Comparison of ENCODE assay signal across 12 cellular contexts in genomic region chr2:239253705-239254104, GRCh38.
DNase-seq lines count a peak whose midpoint lies in the region; ATAC-seq and TF ChIP-seq lines count a peak whose summit lies in the region.
"Had no signal": no experiment of that assay in that cellular context is flagged by ENCODE, and none has a peak within 500 bp of the region (broad histone marks: within the 10 kb centered on the region; RNA-seq: fewer than 3 reads in every experiment).

No MANE protein-coding gene starts in this region.

- intact Hi-C loops in lower lobe of right lung (cut with DNase I) = no loop called here

- H3K36me3 Mint-ChIP-seq in activated naive CD8-positive, alpha-beta T cell = peaks cover 7% of the 10 kb centered on the region
- H3K36me3 Mint-ChIP-seq in activated naive CD8-positive, alpha-beta T cell treated with anti-CD3 and anti-CD28 coated beads for 36 hours = peaks cover 21% of the 10 kb centered on the region

- peaks cover 74% of the 10 kb centered on the region for H3K4me1 Mint-ChIP-seq in activated naive CD8-positive, alpha-beta T cell (ENCODE audit: low read depth)
- H3K4me1 Mint-ChIP-seq in activated naive CD8-positive, alpha-beta T cell treated with anti-CD3 and anti-CD28 coated beads for 36 hours = peaks cover 76% of the 10 kb centered on the region

- H3K4me1 ChIP-seq in lower lobe of right lung = peaks cover 56% of the 10 kb centered on the region
- peaks cover 41% of the 10 kb centered on the region for H3K4me1 ChIP-seq in suprapubic skin

- H3K27me3 Mint-ChIP-seq in activated naive CD8-positive, alpha-beta T cell = no peaks in the 10 kb centered on the region
- peaks cover 4% of the 10 kb centered on the region for H3K27me3 Mint-ChIP-seq in activated naive CD8-positive, alpha-beta T cell treated with anti-CD3 and anti-CD28 coated beads for 36 hours

- TF ChIP-seq EP300 in suprapubic skin (IDR thresholded peaks at IDR 0.05) = no peak

- H3K27ac ChIP-seq in lower lobe of right lung (peak overlapping the region; percentile 39), suprapubic skin (peak overlapping the region; percentile 19)
- H3K27ac ChIP-seq: hepatocyte had no signal

- TF ChIP-seq CTCF in lower lobe of right lung (IDR thresholded peaks at IDR 0.05) = no peak
- no peak for TF ChIP-seq CTCF in suprapubic skin (IDR thresholded peaks at IDR 0.05)

- peak in 1 of 2 donors; percentile 30 for ATAC-seq in lower lobe of right lung
- ATAC-seq in HG02642 (IDR thresholded peaks at IDR 0.05; ENCODE audit: poor library complexity, unreplicated experiment) = no peak

- 83% methylated on average over 4 of the region's 4 CpGs for WGBS in suprapubic skin

- peaks cover 12% of the 10 kb centered on the region for H3K9me3 Mint-ChIP-seq in activated naive CD8-positive, alpha-beta T cell (ENCODE audit: low read depth)
- peaks cover 7% of the 10 kb centered on the region for H3K9me3 Mint-ChIP-seq in activated naive CD8-positive, alpha-beta T cell treated with anti-CD3 and anti-CD28 coated beads for 36 hours

- H3K36me3 ChIP-seq in lower lobe of right lung = no peaks in the 10 kb centered on the region
- no peaks in the 10 kb centered on the region for H3K36me3 ChIP-seq in suprapubic skin
- H3K36me3 ChIP-seq in H7 (replicated peaks; ENCODE audit: control insufficient read depth, insufficient read depth, low read length) = no peaks in the 10 kb centered on the region
- H3K36me3 ChIP-seq: tibial nerve had no signal

- no peak for TF ChIP-seq POLR2A in suprapubic skin (IDR thresholded peaks at IDR 0.05)

- H3K4me3 Mint-ChIP-seq in activated naive CD8-positive, alpha-beta T cell = peak overlapping the region; percentile 78
- no peak overlapping the region for H3K4me3 Mint-ChIP-seq in activated naive CD8-positive, alpha-beta T cell treated with anti-CD3 and anti-CD28 coated beads for 36 hours

- no peaks in the 10 kb centered on the region for H3K9me3 ChIP-seq in lower lobe of right lung
- H3K9me3 ChIP-seq in suprapubic skin = no peaks in the 10 kb centered on the region

- H3K27me3 ChIP-seq in lower lobe of right lung (ENCODE audit: low read depth) = no peaks in the 10 kb centered on the region
- H3K27me3 ChIP-seq in suprapubic skin = no peaks in the 10 kb centered on the region
- no peaks in the 10 kb centered on the region for H3K27me3 ChIP-seq in H7 (ENCODE audit: control insufficient read depth, insufficient read depth, low read length)
- H3K27me3 ChIP-seq: hepatocyte, tibial nerve had no signal

- no peak for DNase-seq in activated naive CD8-positive, alpha-beta T cell treated with anti-CD3 and anti-CD28 coated beads for 36 hours
- DNase-seq in MV-4-11 (lab: John Stamatoyannopoulos, UW) = peak; percentile 62
- DNase-seq in lower lobe of right lung = no peak
- peak; percentile 64 to 76 for DNase-seq in suprapubic skin (ENCODE audit: low spot score in 2 of 2)
- DNase-seq in T-helper 2 cell = no peak
- no peak for DNase-seq in H7
- DNase-seq: DMS79 treated with DMSO at 0.1 percent for 48 hours, NCI-H510A had no signal

- H3K27ac Mint-ChIP-seq in activated naive CD8-positive, alpha-beta T cell = peak overlapping the region; percentile 6
- H3K27ac Mint-ChIP-seq in activated naive CD8-positive, alpha-beta T cell treated with anti-CD3 and anti-CD28 coated beads for 36 hours = no peak overlapping the region

- no peak overlapping the region for H3K4me3 ChIP-seq in lower lobe of right lung
- no peak overlapping the region for H3K4me3 ChIP-seq in suprapubic skin
- no peak overlapping the region for H3K4me3 ChIP-seq in H7 (ENCODE audit: insufficient read depth, low read depth, low read length)
- H3K4me3 ChIP-seq: hepatocyte, tibial nerve had no signal

Comparison
In these comparisons a context has a peak if more than half of its experiments do, and no peak if none do; other contexts are left out.
1. DNase-seq: peak in MV-4-11 (single experiment) and suprapubic skin (2 of 2); none in activated naive CD8-positive, alpha-beta T cell treated with anti-CD3 and anti-CD28 coated beads for 36 hours (single experiment), lower lobe of right lung (single experiment), T-helper 2 cell (0 of 5) and H7 (single experiment).